In genomic region chr10:119459681-119460340, GRCh38 we compare ENCODE assay signal across 15 cellular contexts.
DNase-seq lines count a peak whose midpoint lies in the region; ATAC-seq, FAIRE-seq and TF ChIP-seq lines count a peak whose summit lies in the region.
"Had no signal": no experiment of that assay in that cellular context is flagged by ENCODE, and none has a peak within 500 bp of the region (broad histone marks: within the 10 kb centered on the region; RNA-seq: fewer than 3 reads in every experiment).

No MANE protein-coding gene starts in this region.

- no peak overlapping the region for H3K4me3 Mint-ChIP-seq in natural killer cell treated with Interleukin-12 subunit alpha and Interleukin-12 subunit beta and Interleukin-15 and Interleukin-18, amount 100 ng/mL, for 72 hours
- no peak overlapping the region for H3K4me3 Mint-ChIP-seq in natural killer cell
- H3K4me3 Mint-ChIP-seq in stimulated activated memory B cell treated with anti-CD40 and anti-IgM and Interleukin-4, amounts not matched to agents 10 μg/mL and 1 μg/mL and 100 μg/mL, for 72 hours, result no peak overlapping the region
- H3K4me3 Mint-ChIP-seq: B cell; CD8-positive, alpha-beta T cell; HFFc6 had no signal

- H3K9me3 ChIP-seq in kidney (ENCODE audit: control insufficient read depth in 1 of 2, low read length in 2 of 2), result no peaks in the 10 kb centered on the region

- no peaks in the 10 kb centered on the region for H3K36me3 ChIP-seq in kidney (ENCODE audit: control insufficient read depth in 1 of 2, insufficient read depth in 2 of 2, low read length in 2 of 2)
- H3K36me3 ChIP-seq: BLaER1 treated with 17β-estradiol and CSF1 and Interleukin-3, amounts not matched to agents 10 nM and 100 nM had no signal

- no peaks in the 10 kb centered on the region for H3K36me3 Mint-ChIP-seq in natural killer cell treated with Interleukin-12 subunit alpha and Interleukin-12 subunit beta and Interleukin-15 and Interleukin-18, amount 100 ng/mL, for 72 hours
- no peaks in the 10 kb centered on the region for H3K36me3 Mint-ChIP-seq in natural killer cell
- H3K36me3 Mint-ChIP-seq in stimulated activated memory B cell treated with anti-CD40 and anti-IgM and Interleukin-4, amounts not matched to agents 10 μg/mL and 1 μg/mL and 100 μg/mL, for 72 hours, result peaks cover 7% of the 10 kb centered on the region

- peaks cover 0 to 5% of the 10 kb centered on the region in 2 donors for H3K27me3 Mint-ChIP-seq in natural killer cell treated with Interleukin-12 subunit alpha and Interleukin-12 subunit beta and Interleukin-15 and Interleukin-18, amount 100 ng/mL, for 72 hours
- H3K27me3 Mint-ChIP-seq in natural killer cell (ENCODE audit: low read depth in 2 of 2), result peaks cover 9 to 10% of the 10 kb centered on the region in 2 donors
- H3K27me3 Mint-ChIP-seq in stimulated activated memory B cell treated with anti-CD40 and anti-IgM and Interleukin-4, amounts not matched to agents 10 μg/mL and 1 μg/mL and 100 μg/mL, for 72 hours, result no peaks in the 10 kb centered on the region
- H3K27me3 Mint-ChIP-seq: B cell had no signal

- no peak for TF ChIP-seq CTCF in natural killer cell (IDR thresholded peaks at IDR 0.05)
- no peak for TF ChIP-seq CTCF in kidney (IDR thresholded peaks at IDR 0.05; ENCODE audit: borderline replicate concordance, extremely low read depth, insufficient read depth)

- H3K4me1 ChIP-seq in kidney (ENCODE audit: control insufficient read depth in 1 of 2, insufficient read depth in 1 of 2, low read depth in 1 of 2, low read length in 2 of 2), result peaks cover 10 to 15% of the 10 kb centered on the region in 2 donors

- ATAC-seq in natural killer cell treated with Interleukin-12 subunit alpha and Interleukin-12 subunit beta and Interleukin-15 and Interleukin-18, amount 100 ng/mL, for 72 hours, result no peak
- no peak for ATAC-seq in natural killer cell
- ATAC-seq in stimulated activated memory B cell treated with anti-CD40 and anti-IgM and Interleukin-4, amounts not matched to agents 10 μg/mL and 1 μg/mL and 100 μg/mL, for 72 hours, result no peak
- ATAC-seq: CD8-positive, alpha-beta T cell had no signal

- no peak overlapping the region for H3K27ac Mint-ChIP-seq in natural killer cell treated with Interleukin-12 subunit alpha and Interleukin-12 subunit beta and Interleukin-15 and Interleukin-18, amount 100 ng/mL, for 72 hours
- no peak overlapping the region for H3K27ac Mint-ChIP-seq in natural killer cell
- H3K27ac Mint-ChIP-seq in stimulated activated memory B cell treated with anti-CD40 and anti-IgM and Interleukin-4, amounts not matched to agents 10 μg/mL and 1 μg/mL and 100 μg/mL, for 72 hours, result peak overlapping the region; percentile 62
- H3K27ac Mint-ChIP-seq: CD8-positive, alpha-beta T cell; HFFc6 had no signal

- no peak for FAIRE-seq in kidney (lab: Jason Lieb, UNC)
- FAIRE-seq: GM12878, HepG2 had no signal

- intact Hi-C loops in natural killer cell (cut with micrococcal nuclease) (no loop called here), kidney (cut with DNase I) (no loop called here)

- no peak overlapping the region for H3K27ac ChIP-seq in kidney (ENCODE audit: low read depth in 2 of 2, low read length in 2 of 2)
- H3K27ac ChIP-seq: BLaER1 treated with 17β-estradiol and CSF1 and Interleukin-3, amounts not matched to agents 10 nM and 100 nM had no signal

- DNase-seq in natural killer cell treated with Interleukin-12 subunit alpha and Interleukin-12 subunit beta and Interleukin-15 and Interleukin-18, amount 100 ng/mL, for 72 hours (ENCODE audit: low spot score), result peak; percentile 47
- DNase-seq in natural killer cell (no peak), kidney (peak; percentile 63), kidney tubule cell (ENCODE audit: low spot score) (no peak), amygdala (lab: John Stamatoyannopoulos, UW) (no peak)
- DNase-seq: Calu3; CD8-positive, alpha-beta T cell; DMS79 treated with DMSO at 0.1 percent for 48 hours; GOT3; HFFc6 had no signal

- no peak overlapping the region for H3K4me3 ChIP-seq in kidney (ENCODE audit: low read length in 2 of 2)
- H3K4me3 ChIP-seq: BLaER1 treated with 17β-estradiol and CSF1 and Interleukin-3, amounts not matched to agents 10 nM and 100 nM; GM12878 had no signal

- H3K4me1 Mint-ChIP-seq in natural killer cell treated with Interleukin-12 subunit alpha and Interleukin-12 subunit beta and Interleukin-15 and Interleukin-18, amount 100 ng/mL, for 72 hours (ENCODE audit: low read depth in 2 of 2), result peaks cover 0 to 2% of the 10 kb centered on the region in 2 donors
- H3K4me1 Mint-ChIP-seq in natural killer cell, result peaks cover 0 to 2% of the 10 kb centered on the region in 2 donors
- H3K4me1 Mint-ChIP-seq in stimulated activated memory B cell treated with anti-CD40 and anti-IgM and Interleukin-4, amounts not matched to agents 10 μg/mL and 1 μg/mL and 100 μg/mL, for 72 hours, result peaks cover 51% of the 10 kb centered on the region

- H3K9ac ChIP-seq in kidney (ENCODE audit: low read length in 2 of 2), result no peak overlapping the region
- H3K9ac ChIP-seq: BLaER1 treated with 17β-estradiol and CSF1 and Interleukin-3, amounts not matched to agents 10 nM and 100 nM had no signal

- peaks cover under 1% of the 10 kb centered on the region for H3K9me3 Mint-ChIP-seq in natural killer cell treated with Interleukin-12 subunit alpha and Interleukin-12 subunit beta and Interleukin-15 and Interleukin-18, amount 100 ng/mL, for 72 hours
- H3K9me3 Mint-ChIP-seq in natural killer cell, result peaks cover 0 to under 1% of the 10 kb centered on the region in 2 donors
- H3K9me3 Mint-ChIP-seq in stimulated activated memory B cell treated with anti-CD40 and anti-IgM and Interleukin-4, amounts not matched to agents 10 μg/mL and 1 μg/mL and 100 μg/mL, for 72 hours, result peaks cover under 1% of the 10 kb centered on the region

Comparison
In these comparisons a context has a peak if more than half of its experiments do, and no peak if none do; other contexts are left out.
1. DNase-seq: peak in natural killer cell treated with Interleukin-12 subunit alpha and Interleukin-12 subunit beta and Interleukin-15 and Interleukin-18, amount 100 ng/mL, for 72 hours (single experiment) and kidney (single experiment); none in natural killer cell (single experiment), kidney tubule cell (single experiment) and amygdala (0 of 56).